In genomic region chr9:110591526-110591925, GRCh38 we compare ENCODE assay signal across 1 cellular context.
TF ChIP-seq lines count a peak whose summit lies in the region.

No MANE protein-coding gene starts in this region.

TF ChIP-seq in H1, 55 proteins besides CTCF, POLR2A, EP300 and RAD21:
- no peak for TF ChIP-seq TBP (IDR thresholded peaks at IDR 0.05; ENCODE audit: low read depth, low read length)
- TF ChIP-seq SP2 (IDR thresholded peaks at IDR 0.05; ENCODE audit: low read length) = no peak
- no peak for TF ChIP-seq JUN (IDR thresholded peaks at IDR 0.05; ENCODE audit: low read depth, low read length)
- no peak for TF ChIP-seq CEBPB (IDR thresholded peaks at IDR 0.05; ENCODE audit: low read depth, low read length)
- TF ChIP-seq POU5F1 (IDR thresholded peaks at IDR 0.05; ENCODE audit: low read depth, low read length) = no peak
- no peak for TF ChIP-seq CREB1 (IDR thresholded peaks at IDR 0.05)
- no peak for TF ChIP-seq TEAD4 (IDR thresholded peaks at IDR 0.05; ENCODE audit: low read depth, low read length)
- no peak for TF ChIP-seq KDM4A (IDR thresholded peaks at IDR 0.05; ENCODE audit: low read depth, low read length, severe bottlenecking)
- no peak for TF ChIP-seq BRCA1 (IDR thresholded peaks at IDR 0.05; ENCODE audit: low read depth, low read length)
- TF ChIP-seq RNF2 (IDR thresholded peaks at IDR 0.05; ENCODE audit: borderline replicate concordance, low read depth, low read length, missing control alignments, poor library complexity, severe bottlenecking) = no peak
- TF ChIP-seq TAF1 (IDR thresholded peaks at IDR 0.05; ENCODE audit: low read depth, low read length) = no peak
- TF ChIP-seq YY1 (IDR thresholded peaks at IDR 0.05; ENCODE audit: low read depth, low read length) = no peak
- TF ChIP-seq USF2 (IDR thresholded peaks at IDR 0.05; ENCODE audit: low read length) = no peak
- TF ChIP-seq FOSL1 (IDR thresholded peaks at IDR 0.05; ENCODE audit: insufficient read depth, low read depth, low read length) = no peak
- no peak for TF ChIP-seq SRF (IDR thresholded peaks at IDR 0.05; ENCODE audit: low read depth, low read length)
- TF ChIP-seq BCL11A (IDR thresholded peaks at IDR 0.05; ENCODE audit: low read depth in 2 of 2, low read length in 2 of 2) = no peak
- TF ChIP-seq BACH1 (IDR thresholded peaks at IDR 0.05; ENCODE audit: low read length) = no peak
- TF ChIP-seq TAF7 (optimal IDR thresholded peaks at IDR 0.05; ENCODE audit: borderline replicate concordance, low read depth, low read length) = no peak
- no peak for TF ChIP-seq CBX8 (IDR thresholded peaks at IDR 0.05; ENCODE audit: borderline replicate concordance, low read depth, low read length)
